ENCODE assay signal across 13 cellular contexts in genomic region chr6:81894286-81894685, GRCh38.
DNase-seq lines count a peak whose midpoint lies in the region; ATAC-seq and TF ChIP-seq lines count a peak whose summit lies in the region.
"Had no signal": no experiment of that assay in that cellular context is flagged by ENCODE, and none has a peak within 500 bp of the region (broad histone marks: within the 10 kb centered on the region; RNA-seq: fewer than 3 reads in every experiment).

No MANE protein-coding gene starts in this region.

- H2AFZ ChIP-seq in hepatocyte (no peak overlapping the region), OCI-LY7 (ENCODE audit: low read length) (no peak overlapping the region)
- H2AFZ ChIP-seq: parathyroid adenoma had no signal

- no peak for TF ChIP-seq CTCF in brain microvascular endothelial cell (IDR thresholded peaks at IDR 0.05; ENCODE audit: low read depth, low read length, missing control alignments)
- TF ChIP-seq CTCF in hepatocyte (IDR thresholded peaks at IDR 0.05; ENCODE audit: poor library complexity), result no peak
- TF ChIP-seq CTCF in OCI-LY7 (conservative IDR thresholded peaks at IDR 0.05; ENCODE audit: low read length), result no peak

- DNase-seq in GM04504 (ENCODE audit: low read depth) (peak; percentile 50), brain microvascular endothelial cell (peak; percentile 36), hepatocyte (ENCODE audit: low spot score) (peak; percentile 42), OCI-LY7 (ENCODE audit: low spot score) (no peak)
- DNase-seq: activated naive CD4-positive, alpha-beta T cell treated with Interleukin-2 at 50 U/mL for 16 hours; CD4-positive, CD25-positive, alpha-beta regulatory T cell; stimulated activated CD4-positive, alpha-beta T cell treated with anti-CD3 and anti-CD28 coated beads, Interleukin-4, amount 100 ng/mL, for 24 hours; stimulated activated naive CD4-positive, alpha-beta T cell treated with Interleukin-2 at 50 U/mL for 16 hours had no signal

- H4K20me1 ChIP-seq in hepatocyte (ENCODE audit: insufficient read depth, poor library complexity, severe bottlenecking) (no peaks in the 10 kb centered on the region), OCI-LY7 (ENCODE audit: insufficient read depth, low read length) (no peaks in the 10 kb centered on the region)

- H3K4me3 ChIP-seq in brain microvascular endothelial cell (ENCODE audit: low read depth, low read length) (no peak overlapping the region), hepatocyte (no peak overlapping the region), skin epidermis (no peak overlapping the region), OCI-LY7 (ENCODE audit: low read depth, low read length, poor library complexity, severe bottlenecking) (no peak overlapping the region)

- H3K4me2 ChIP-seq in hepatocyte (peak overlapping the region; percentile 51), OCI-LY7 (ENCODE audit: low read length) (no peak overlapping the region)

- H3K4me1 ChIP-seq in hepatocyte (ENCODE audit: insufficient read depth) (peaks cover 17% of the 10 kb centered on the region), OCI-LY7 (ENCODE audit: insufficient read depth, low read length, poor library complexity, severe bottlenecking) (no peaks in the 10 kb centered on the region)
- H3K4me1 ChIP-seq: parathyroid adenoma had no signal

- H3K9me3 ChIP-seq in hepatocyte (ENCODE audit: low read depth), result no peaks in the 10 kb centered on the region
- no peaks in the 10 kb centered on the region for H3K9me3 ChIP-seq in OCI-LY7 (ENCODE audit: low read length)

- no peak for ATAC-seq in GM21576 (IDR thresholded peaks at IDR 0.05; ENCODE audit: unreplicated experiment)
- ATAC-seq in GM18520 (IDR thresholded peaks at IDR 0.05; ENCODE audit: unreplicated experiment), result no peak
- no peak for ATAC-seq in GM19452 (IDR thresholded peaks at IDR 0.05; ENCODE audit: unreplicated experiment)

- H3K79me2 ChIP-seq in hepatocyte, result no peaks in the 10 kb centered on the region
- no peaks in the 10 kb centered on the region for H3K79me2 ChIP-seq in OCI-LY7 (ENCODE audit: insufficient read depth, low read depth, low read length)
- H3K79me2 ChIP-seq: parathyroid adenoma had no signal

- no TSS peak for BruUV-seq in OCI-LY7 (replicated peaks; lab: Mats Ljungman, UMichigan)

- H3K27me3 ChIP-seq in brain microvascular endothelial cell (replicated peaks), result no peaks in the 10 kb centered on the region
- H3K27me3 ChIP-seq in hepatocyte, result no peaks in the 10 kb centered on the region

- H3K27ac ChIP-seq in brain microvascular endothelial cell (peak overlapping the region; percentile 77), hepatocyte (peak overlapping the region; percentile 78), skin epidermis (peak overlapping the region in 11 of 21 experiments; percentile 22 to 81 (median 48)), OCI-LY7 (ENCODE audit: low read depth, low read length, poor library complexity, severe bottlenecking) (no peak overlapping the region)
- H3K27ac ChIP-seq: parathyroid adenoma had no signal

- POLR2A ChIA-PET in OCI-LY7 (lab: Charles Lee), result no interaction called here

- 68% methylated on average over 4 of the region's 4 CpGs for WGBS in hepatocyte (ENCODE audit: low lambda C conversion rate, missing lambda C conversion rate)

- in situ Hi-C loops in brain microvascular endothelial cell (cut with HindIII; ENCODE audit: low pct_ligation_motif_present, low sequenced_read_pairs), result no loop called here

- intact Hi-C loops in OCI-LY7 (cut with micrococcal nuclease; ENCODE audit: unreplicated experiment), result no loop called here

- no peaks in the 10 kb centered on the region for H3K9me2 ChIP-seq in hepatocyte (replicated peaks; ENCODE audit: insufficient read depth)
- H3K9me2 ChIP-seq in OCI-LY7 (ENCODE audit: insufficient read depth, low read length), result no peaks in the 10 kb centered on the region

- CTCF ChIA-PET in OCI-LY7 (lab: Charles Lee; ENCODE audit: unreplicated experiment), result no interaction called here

- H3K36me3 ChIP-seq in brain microvascular endothelial cell (replicated peaks) (no peaks in the 10 kb centered on the region), hepatocyte (replicated peaks; ENCODE audit: insufficient read depth, low read depth) (no peaks in the 10 kb centered on the region), OCI-LY7 (ENCODE audit: insufficient read depth, low read length) (no peaks in the 10 kb centered on the region)
